In genomic region chr2:46715541-46715940, GRCh38 we compare ENCODE assay signal across 29 cellular contexts.
"Had no signal": no experiment of that assay in that cellular context is flagged by ENCODE, and none has a peak within 500 bp of the region (broad histone marks: within the 10 kb centered on the region; RNA-seq: fewer than 3 reads in every experiment).

No MANE protein-coding gene starts in this region.

- H3K36me3 ChIP-seq: left lung, lower lobe of right lung, ovary, prostate gland, sigmoid colon, spleen, tibial nerve, uterus had no signal

- H3K4me3 ChIP-seq: left lung, lower lobe of right lung, ovary, prostate gland, sigmoid colon, spleen, tibial nerve, uterus had no signal

- H3K27me3 ChIP-seq: left lung, ovary, sigmoid colon, spleen, tibial nerve, uterus had no signal

- H3K27me3 Mint-ChIP-seq: naive thymus-derived CD8-positive, alpha-beta T cell; stimulated activated naive CD8-positive, alpha-beta T cell treated with anti-CD3 and anti-CD28 coated beads, Interleukin-15, amount 100 ng/mL, for 72 hours; type B pancreatic cell had no signal

- H3K36me3 Mint-ChIP-seq: stimulated activated effector memory CD8-positive, alpha-beta T cell treated with anti-CD3 and anti-CD28 coated beads, Interleukin-12 subunit alpha, Interleukin-12 subunit beta, amount 100 ng/mL, for 72 hours had no signal

- H3K27ac ChIP-seq: left lung, lower lobe of right lung, ovary, prostate gland, sigmoid colon, spleen, tibial nerve, uterus had no signal

- FAIRE-seq: islet of Langerhans, kidney, small intestine had no signal

- ATAC-seq: left colon; left lung; lower lobe of right lung; naive thymus-derived CD8-positive, alpha-beta T cell; right cardiac atrium; stimulated activated effector memory CD8-positive, alpha-beta T cell treated with anti-CD3 and anti-CD28 coated beads, Interleukin-12 subunit alpha, Interleukin-12 subunit beta, amount 100 ng/mL, for 72 hours; stimulated activated naive CD8-positive, alpha-beta T cell treated with anti-CD3 and anti-CD28 coated beads, Interleukin-15, amount 100 ng/mL, for 72 hours had no signal

- H3K4me3 Mint-ChIP-seq: immature natural killer cell; nephron; neural crest cell; stimulated activated effector memory CD8-positive, alpha-beta T cell treated with anti-CD3 and anti-CD28 coated beads, Interleukin-12 subunit alpha, Interleukin-12 subunit beta, amount 100 ng/mL, for 72 hours; stimulated activated naive CD8-positive, alpha-beta T cell treated with anti-CD3 and anti-CD28 coated beads, Interleukin-15, amount 100 ng/mL, for 72 hours; type B pancreatic cell had no signal

- H3K9me3 ChIP-seq: ovary, prostate gland had no signal

- DNase-seq: hypothalamus; immature natural killer cell; kidney; left colon; left lung; lower lobe of right lung; mammary epithelial cell; mesenchymal stem cell; naive thymus-derived CD8-positive, alpha-beta T cell; nucleus accumbens; ovary; posterior cingulate gyrus; retina; right cardiac atrium; sigmoid colon; small intestine; spleen; stimulated activated CD4-positive, alpha-beta T cell treated with anti-CD3 and anti-CD28 coated beads, Interleukin-4, amount 100 ng/mL, for 24 hours; stimulated activated naive CD4-positive, alpha-beta T cell treated with Interleukin-2 at 50 U/mL for 16 hours; stimulated activated naive CD8-positive, alpha-beta T cell treated with anti-CD3 and anti-CD28 coated beads, Interleukin-15, amount 100 ng/mL, for 72 hours; substantia nigra; uterus had no signal

- H3K4me1 ChIP-seq: prostate gland had no signal

- H3K27ac Mint-ChIP-seq: immature natural killer cell; nephron; stimulated activated effector memory CD8-positive, alpha-beta T cell treated with anti-CD3 and anti-CD28 coated beads, Interleukin-12 subunit alpha, Interleukin-12 subunit beta, amount 100 ng/mL, for 72 hours; stimulated activated naive CD8-positive, alpha-beta T cell treated with anti-CD3 and anti-CD28 coated beads, Interleukin-15, amount 100 ng/mL, for 72 hours; type B pancreatic cell had no signal
